In genomic region chr10:69224862-69225657, GRCh38 we compare ENCODE assay signal across 12 cellular contexts. TPM values are rescaled to one million over a fixed set of nuclear protein-coding genes. Genes with fewer than 3 reads are reported as not detected.
A peak's percentile ranks its signal among the peaks of the same experiment; 100 is the strongest.
DNase-seq lines count a peak whose midpoint lies in the region; ATAC-seq and TF ChIP-seq lines count a peak whose summit lies in the region.
"Had no signal": no experiment of that assay in that cellular context is flagged by ENCODE, and none has a peak within 500 bp of the region (broad histone marks: within the 10 kb centered on the region; RNA-seq: fewer than 3 reads in every experiment).

No MANE protein-coding gene starts in this region.

- no peaks in the 10 kb centered on the region for H3K36me3 ChIP-seq in A673 (ENCODE audit: insufficient read depth, low read length, poor library complexity, severe bottlenecking)
- H3K36me3 ChIP-seq: suprapubic skin had no signal

- peaks cover 15% of the 10 kb centered on the region for H3K4me1 ChIP-seq in A673 (ENCODE audit: insufficient read depth, low read length, poor library complexity, severe bottlenecking)

- peak overlapping the region; percentile 63 for H3K4me3 Mint-ChIP-seq in activated T-helper 17 cell treated with anti-CD3 and anti-CD28 coated beads, Interleukin-2, amount 50 U/mL, for 72 hours
- H3K4me3 Mint-ChIP-seq in endothelial cell (ENCODE audit: unreplicated experiment) = no peak overlapping the region
- H3K4me3 Mint-ChIP-seq: nephron had no signal

- no peaks in the 10 kb centered on the region for H3K27me3 ChIP-seq in A673 (replicated peaks; ENCODE audit: insufficient read depth, low read depth, low read length, poor library complexity)

- no peaks in the 10 kb centered on the region for H3K27me3 Mint-ChIP-seq in activated T-helper 17 cell treated with anti-CD3 and anti-CD28 coated beads, Interleukin-2, amount 50 U/mL, for 72 hours
- peaks cover 6% of the 10 kb centered on the region for H3K27me3 Mint-ChIP-seq in endothelial cell (ENCODE audit: unreplicated experiment)

- ATAC-seq in activated T-helper 17 cell treated with anti-CD3 and anti-CD28 coated beads, Interleukin-2, amount 50 U/mL, for 72 hours (replicated peaks) = no peak

- CTCF ChIA-PET in A673 (lab: Charles Lee) = no interaction called here

- no peak overlapping the region for H3K27ac Mint-ChIP-seq in activated T-helper 17 cell treated with anti-CD3 and anti-CD28 coated beads, Interleukin-2, amount 50 U/mL, for 72 hours
- H3K27ac Mint-ChIP-seq in endothelial cell (ENCODE audit: unreplicated experiment) = no peak overlapping the region

- POLR2A ChIA-PET in A673 (lab: Charles Lee; ENCODE audit: low non-redundant PET) = no interaction called here

- BruUV-seq in A673 (replicated peaks; lab: Mats Ljungman, UMichigan) = no TSS peak

- H3K27ac ChIP-seq in A673 (ENCODE audit: low read depth, low read length, poor library complexity, severe bottlenecking) = no peak overlapping the region
- H3K27ac ChIP-seq: suprapubic skin had no signal

- DNase-seq in A673 (ENCODE audit: low spot score) = peak; percentile 45
- peak; percentile 12 for DNase-seq in GM13976 (ENCODE audit: low spot score)
- DNase-seq in islet precursor cell = peak; percentile 82
- DNase-seq in mesenteric fat pad (ENCODE audit: low spot score) = no peak
- DNase-seq in endothelial cell (ENCODE audit: low spot score) = no peak
- no peak for DNase-seq in SW480 (ENCODE audit: low spot score)
- DNase-seq in NCI-H128 (lab: John Stamatoyannopoulos, UW; ENCODE audit: unreplicated experiment) = no peak
- DNase-seq: NCI-H187 had no signal

- in situ Hi-C loops in GM13976 (cut with MboI; ENCODE audit: low sequenced_read_pairs, unreplicated experiment) = loop anchor here (10.0 kb wide), 1 partner anchor 230 kb away; no protein-coding TSS in a partner anchor

- peaks cover 40% of the 10 kb centered on the region for H3K4me1 Mint-ChIP-seq in activated T-helper 17 cell treated with anti-CD3 and anti-CD28 coated beads, Interleukin-2, amount 50 U/mL, for 72 hours
- H3K4me1 Mint-ChIP-seq in endothelial cell (ENCODE audit: unreplicated experiment) = peaks cover 22% of the 10 kb centered on the region

- H3K9me3 Mint-ChIP-seq in activated T-helper 17 cell treated with anti-CD3 and anti-CD28 coated beads, Interleukin-2, amount 50 U/mL, for 72 hours = no peaks in the 10 kb centered on the region
- H3K9me3 Mint-ChIP-seq in endothelial cell (ENCODE audit: unreplicated experiment) = no peaks in the 10 kb centered on the region
- H3K9me3 Mint-ChIP-seq: nephron had no signal

- no peak for TF ChIP-seq CTCF in A673 (conservative IDR thresholded peaks at IDR 0.05; ENCODE audit: low read depth, low read length)
- TF ChIP-seq CTCF in GM13976 (IDR thresholded peaks at IDR 0.05; ENCODE audit: borderline replicate concordance, control extremely low read depth, extremely low read depth, insufficient read depth, missing control alignments) = no peak
- no peak for TF ChIP-seq CTCF in endothelial cell (IDR thresholded peaks at IDR 0.05; ENCODE audit: unreplicated experiment)

- no peak overlapping the region for H3K4me3 ChIP-seq in A673 (ENCODE audit: low read depth, low read length, poor library complexity, severe bottlenecking)
- H3K4me3 ChIP-seq: suprapubic skin had no signal

- H3K9me3 ChIP-seq in A673 (ENCODE audit: low read depth, low read length, poor library complexity, severe bottlenecking) = no peaks in the 10 kb centered on the region
- H3K9me3 ChIP-seq: suprapubic skin had no signal

- intact Hi-C loops in A673 (cut with micrococcal nuclease; ENCODE audit: unreplicated experiment) = no loop called here

- H3K36me3 Mint-ChIP-seq in activated T-helper 17 cell treated with anti-CD3 and anti-CD28 coated beads, Interleukin-2, amount 50 U/mL, for 72 hours (ENCODE audit: low read depth) = no peaks in the 10 kb centered on the region
- no peaks in the 10 kb centered on the region for H3K36me3 Mint-ChIP-seq in endothelial cell (ENCODE audit: low read depth, unreplicated experiment)

RNA-seq across cellular contexts. Expression of gene HKDC1, which starts 4.9 kb away (rescaled TPM):
- total RNA-seq in A673 (2021) (0.52 and 0.79 TPM in 2 replicates), mesenteric fat pad (0.10 TPM), endothelial cell (ENCODE audit: unreplicated experiment) (0.31 TPM)
- under 1 TPM; 0.19 to 0.42 TPM for total RNA-seq in activated T-helper 17 cell treated with anti-CD3 and anti-CD28 coated beads, Interleukin-2, amount 50 U/mL, for 72 hours
- total RNA-seq: activated CD8-positive, alpha-beta memory T cell treated with anti-CD3 and anti-CD28 coated beads for 36 hours had no signal

RNA-seq across cellular contexts. Expression of gene SUPV3L1, which starts 45.0 kb away (rescaled TPM):
- 54.3 and 55.3 TPM in 2 replicates for total RNA-seq in A673 (2021)
- 10 to 100 TPM; 38.9 to 65.4 TPM for total RNA-seq in activated T-helper 17 cell treated with anti-CD3 and anti-CD28 coated beads, Interleukin-2, amount 50 U/mL, for 72 hours
- total RNA-seq in mesenteric fat pad = 27.0 TPM
- 31.7 TPM for total RNA-seq in endothelial cell (ENCODE audit: unreplicated experiment)

RNA-seq across cellular contexts. Expression of gene HK1, which starts 53.2 kb away (rescaled TPM):
- total RNA-seq in A673 (2021) (106 and 107 TPM in 2 replicates), mesenteric fat pad (109 TPM), endothelial cell (ENCODE audit: unreplicated experiment) (162 TPM)
- 100 to 1,000 TPM; 216 to 221 TPM for total RNA-seq in activated T-helper 17 cell treated with anti-CD3 and anti-CD28 coated beads, Interleukin-2, amount 50 U/mL, for 72 hours

Comparison
In these comparisons a context has a peak if more than half of its experiments do, and no peak if none do; other contexts are left out.
1. DNase-seq: peak in A673 (single experiment), GM13976 (single experiment) and islet precursor cell (single experiment); none in mesenteric fat pad (single experiment), endothelial cell (single experiment), SW480 (single experiment) and NCI-H128 (single experiment).